Comparison of ENCODE assay signal across 13 cellular contexts in the genomic region with DNA sequence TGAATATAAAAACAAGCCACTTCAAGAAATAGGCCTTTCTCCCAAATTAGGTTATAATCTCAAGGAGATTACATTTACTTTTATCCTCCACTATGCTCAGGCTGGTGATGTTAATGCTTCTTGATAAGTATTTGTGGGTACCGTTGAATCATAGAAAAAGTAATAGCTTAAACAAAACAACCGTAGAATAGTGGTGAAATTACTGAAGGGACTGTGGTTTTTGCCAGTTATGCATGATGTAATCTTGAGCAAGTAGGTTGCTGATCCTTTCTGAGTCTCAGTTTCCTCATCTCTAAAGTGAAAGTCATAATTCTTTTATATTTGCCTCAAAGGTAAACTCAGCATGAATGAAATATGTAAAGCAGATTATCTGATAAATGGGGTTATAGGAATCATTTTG.
DNase-seq lines count a peak whose midpoint lies in the region; ATAC-seq and TF ChIP-seq lines count a peak whose summit lies in the region.
"Had no signal": no experiment of that assay in that cellular context is flagged by ENCODE, and none has a peak within 500 bp of the region (broad histone marks: within the 10 kb centered on the region; RNA-seq: fewer than 3 reads in every experiment).

No MANE protein-coding gene starts in this region.

- peaks cover 3% of the 10 kb centered on the region for H3K27me3 Mint-ChIP-seq in activated T-cell treated with anti-CD3 and anti-CD28 coated beads, Interleukin-2, amount 50 U/mL, for 4 hours (ENCODE audit: low read depth)

- no peaks in the 10 kb centered on the region for H3K36me3 Mint-ChIP-seq in activated T-cell treated with anti-CD3 and anti-CD28 coated beads, Interleukin-2, amount 50 U/mL, for 4 hours (ENCODE audit: insufficient read depth)
- H3K36me3 Mint-ChIP-seq: CD14-positive monocyte had no signal

- no peaks in the 10 kb centered on the region for H3K27me3 ChIP-seq in BJ (ENCODE audit: control insufficient read depth, insufficient read depth, low read length)
- H3K27me3 ChIP-seq: uterus had no signal

- TF ChIP-seq CTCF in BJ (IDR thresholded peaks at IDR 0.05; ENCODE audit: insufficient read depth, low read depth, low read length), result no peak

- no peak overlapping the region for H3K4me3 ChIP-seq in BJ (ENCODE audit: low read depth, low read length)
- H3K4me3 ChIP-seq: uterus had no signal

- H3K9me3 Mint-ChIP-seq in activated T-cell treated with anti-CD3 and anti-CD28 coated beads, Interleukin-2, amount 50 U/mL, for 4 hours, result no peaks in the 10 kb centered on the region

- no peaks in the 10 kb centered on the region for H3K4me1 Mint-ChIP-seq in activated T-cell treated with anti-CD3 and anti-CD28 coated beads, Interleukin-2, amount 50 U/mL, for 4 hours (ENCODE audit: low read depth)

- CTCF ChIA-PET in BJ (lab: Yijun Ruan, JAX), result no interaction called here

- DNase-seq in BJ (ENCODE audit: low read depth), result peak; percentile 18
- DNase-seq in MV-4-11 (lab: John Stamatoyannopoulos, UW), result peak; percentile 89
- peak; percentile 35 for DNase-seq in amniotic stem cell (lab: John Stamatoyannopoulos, UW)
- DNase-seq in iris pigment epithelial cell (ENCODE audit: low read depth), result peak; percentile 95
- DNase-seq in activated T-cell treated with anti-CD3 and anti-CD28 coated beads, Interleukin-2, amount 50 U/mL, for 4 hours, result no peak
- DNase-seq in HuH-7 (ENCODE audit: low spot score), result no peak
- no peak for DNase-seq in activated CD4-positive, CD25-positive, alpha-beta regulatory T cell (lab: John Stamatoyannopoulos, UW)
- DNase-seq: activated CD4-positive, alpha-beta T cell treated with anti-CD3 and anti-CD28 coated beads for 4 hours; NCI-H526; uterus had no signal

- no peaks in the 10 kb centered on the region for H3K36me3 ChIP-seq in BJ (ENCODE audit: control insufficient read depth, insufficient read depth, low read length)
- H3K36me3 ChIP-seq: uterus had no signal

- no peak overlapping the region for H3K4me3 Mint-ChIP-seq in activated T-cell treated with anti-CD3 and anti-CD28 coated beads, Interleukin-2, amount 50 U/mL, for 4 hours
- H3K4me3 Mint-ChIP-seq: CD14-positive monocyte had no signal

- ATAC-seq in activated T-cell treated with anti-CD3 and anti-CD28 coated beads, Interleukin-2, amount 50 U/mL, for 4 hours, result no peak
- ATAC-seq in GM21528 (IDR thresholded peaks at IDR 0.05; ENCODE audit: low FRiP score, unreplicated experiment), result no peak
- ATAC-seq: left lobe of liver had no signal

- POLR2A ChIA-PET in BJ (lab: Charles Lee), result no interaction called here

Comparison
In these comparisons a context has a peak if more than half of its experiments do, and no peak if none do; other contexts are left out.
1. DNase-seq: peak in BJ (single experiment), MV-4-11 (single experiment), amniotic stem cell (single experiment) and iris pigment epithelial cell (single experiment); none in activated T-cell treated with anti-CD3 and anti-CD28 coated beads, Interleukin-2, amount 50 U/mL, for 4 hours (single experiment), HuH-7 (single experiment) and activated CD4-positive, CD25-positive, alpha-beta regulatory T cell (0 of 4).